In the genomic region with DNA sequence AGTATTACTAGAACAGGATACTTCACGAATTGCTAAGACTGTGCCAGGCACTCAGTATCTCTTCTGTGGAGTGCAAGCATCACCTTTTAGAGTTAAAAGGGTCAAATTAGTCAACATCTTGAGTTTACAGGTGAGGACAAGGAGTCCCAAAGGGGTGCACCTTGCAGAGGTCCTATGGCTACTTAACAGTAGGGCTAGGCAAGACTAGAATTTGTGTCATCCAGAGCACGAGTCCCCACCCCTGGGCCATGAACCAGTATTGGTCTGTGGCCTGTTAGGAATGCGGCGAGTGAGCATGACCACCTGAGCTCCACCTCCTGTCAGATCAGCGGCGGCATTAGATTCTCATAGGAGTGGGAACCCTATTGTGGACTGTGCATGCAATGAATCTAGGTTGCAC, we compare ENCODE assay signal across 12 cellular contexts. TPM values are rescaled to one million over a fixed set of nuclear protein-coding genes. Genes with fewer than 3 reads are reported as not detected.
DNase-seq lines count a peak whose midpoint lies in the region; ATAC-seq and TF ChIP-seq lines count a peak whose summit lies in the region.
"Had no signal": no experiment of that assay in that cellular context is flagged by ENCODE, and none has a peak within 500 bp of the region (broad histone marks: within the 10 kb centered on the region; RNA-seq: fewer than 3 reads in every experiment).

No MANE protein-coding gene starts in this region.

- H3K36me3 ChIP-seq in RWPE2 (ENCODE audit: low read depth) (no peaks in the 10 kb centered on the region), esophagus muscularis mucosa (no peaks in the 10 kb centered on the region)
- H3K36me3 ChIP-seq: BLaER1, cardiac muscle cell, WERI-Rb-1 had no signal

- H3K4me1 ChIP-seq in RWPE2 (ENCODE audit: insufficient read depth, poor library complexity, severe bottlenecking) = peaks cover 37% of the 10 kb centered on the region
- peaks cover 43 to 96% (median 93%) of the 10 kb centered on the region in 4 donors for H3K4me1 ChIP-seq in esophagus muscularis mucosa
- H3K4me1 ChIP-seq: BLaER1 had no signal

- no peak overlapping the region for H3K4me3 Mint-ChIP-seq in activated CD8-positive, alpha-beta T cell treated with anti-CD3 and anti-CD28 coated beads for 36 hours

- H3K27ac ChIP-seq in RWPE2 (ENCODE audit: poor library complexity, severe bottlenecking) = peak overlapping the region; percentile 99
- H3K27ac ChIP-seq in esophagus muscularis mucosa (replicated peaks in 1 of 4) = peak overlapping the region; percentile 94 to 100 (median 100)
- H3K27ac ChIP-seq: BLaER1, cardiac muscle cell, WERI-Rb-1 had no signal

- H3K36me3 Mint-ChIP-seq in activated CD8-positive, alpha-beta T cell treated with anti-CD3 and anti-CD28 coated beads for 36 hours (ENCODE audit: low read depth) = no peaks in the 10 kb centered on the region

- POLR2A ChIA-PET in activated CD8-positive, alpha-beta T cell treated with anti-CD3 and anti-CD28 coated beads for 36 hours (lab: Charles Lee) = interaction anchor here (0.6 kb wide), 2 partner anchors 20 to 130 kb away, joined by 3 to 6 read pairs; no protein-coding TSS in a partner anchor

- H3K27me3 Mint-ChIP-seq in activated CD8-positive, alpha-beta T cell treated with anti-CD3 and anti-CD28 coated beads for 36 hours = no peaks in the 10 kb centered on the region

- TF ChIP-seq CTCF in RWPE2 (IDR thresholded peaks at IDR 0.05; ENCODE audit: poor library complexity, severe bottlenecking) = no peak
- no peak for TF ChIP-seq CTCF in esophagus muscularis mucosa (IDR thresholded peaks at IDR 0.05)
- TF ChIP-seq CTCF in activated CD8-positive, alpha-beta T cell treated with anti-CD3 and anti-CD28 coated beads for 36 hours (IDR thresholded peaks at IDR 0.05) = no peak

- no peak for TF ChIP-seq EP300 in esophagus muscularis mucosa (IDR thresholded peaks at IDR 0.05)

- DNase-seq in A172 (ENCODE audit: low spot score) (peak; percentile 30), RWPE2 (ENCODE audit: low spot score) (no peak), esophagus muscularis mucosa (ENCODE audit: extremely low spot score) (no peak), renal cortical epithelial cell (ENCODE audit: low read depth) (peak; percentile 47), NK-92 (lab: John Stamatoyannopoulos, UW; ENCODE audit: unreplicated experiment) (no peak), iPS-NIHi7 (ENCODE audit: extremely low spot score) (no peak)
- no peak for DNase-seq in activated CD8-positive, alpha-beta T cell treated with anti-CD3 and anti-CD28 coated beads for 36 hours
- DNase-seq in activated CD4-positive, alpha-beta T cell treated with anti-CD3 and anti-CD28 coated beads, Interleukin-2, amount 50 U/mL, for 4 hours = no peak
- DNase-seq: NCI-H446 treated with DMSO at 0.1 percent for 48 hours, WERI-Rb-1 had no signal

- no peak overlapping the region for H3K4me3 ChIP-seq in RWPE2 (ENCODE audit: severe bottlenecking)
- H3K4me3 ChIP-seq in esophagus muscularis mucosa = peak overlapping the region in 1 of 4 donors; percentile 35
- H3K4me3 ChIP-seq: BLaER1, cardiac muscle cell had no signal

- no peaks in the 10 kb centered on the region for H3K9me3 ChIP-seq in RWPE2 (ENCODE audit: severe bottlenecking)
- no peaks in the 10 kb centered on the region for H3K9me3 ChIP-seq in esophagus muscularis mucosa
- H3K9me3 ChIP-seq: BLaER1 had no signal

- H3K27ac Mint-ChIP-seq in activated CD8-positive, alpha-beta T cell treated with anti-CD3 and anti-CD28 coated beads for 36 hours = no peak overlapping the region

- peaks cover 33% of the 10 kb centered on the region for H3K4me1 Mint-ChIP-seq in activated CD8-positive, alpha-beta T cell treated with anti-CD3 and anti-CD28 coated beads for 36 hours (ENCODE audit: low read depth)

- no peak for TF ChIP-seq POLR2A in esophagus muscularis mucosa (IDR thresholded peaks at IDR 0.05; ENCODE audit: low read depth)

- CTCF ChIA-PET in activated CD8-positive, alpha-beta T cell treated with anti-CD3 and anti-CD28 coated beads for 36 hours (lab: Charles Lee) = interaction anchor here (1.1 to 1.9 kb wide), 2 partner anchors 11 to 23 kb away, joined by 4 read pairs; no protein-coding TSS in a partner anchor

- 90% methylated on average over 6 of the region's 6 CpGs for WGBS in esophagus muscularis mucosa

- ATAC-seq in RWPE2 (ENCODE audit: low read depth) = no peak
- no peak for ATAC-seq in activated CD8-positive, alpha-beta T cell treated with anti-CD3 and anti-CD28 coated beads for 36 hours

- H3K9me3 Mint-ChIP-seq in activated CD8-positive, alpha-beta T cell treated with anti-CD3 and anti-CD28 coated beads for 36 hours = no peaks in the 10 kb centered on the region

- intact Hi-C loops in esophagus muscularis mucosa (cut with DNase I) = no loop called here
- intact Hi-C loops in activated CD8-positive, alpha-beta T cell treated with anti-CD3 and anti-CD28 coated beads for 36 hours (cut with micrococcal nuclease) = no loop called here

- no peaks in the 10 kb centered on the region for H3K27me3 ChIP-seq in RWPE2 (ENCODE audit: insufficient read depth, poor library complexity, severe bottlenecking)
- H3K27me3 ChIP-seq in esophagus muscularis mucosa = no peaks in the 10 kb centered on the region
- H3K27me3 ChIP-seq: BLaER1, cardiac muscle cell had no signal

RNA-seq across cellular contexts. Expression of gene DSTN, which starts 10.5 kb away (rescaled TPM):
- 445 and 560 TPM in 2 replicates for total RNA-seq in A172 (2014; rRNA removed; shearing (Covaris generic))
- 1,000 to 10,000 TPM; 2,370 to 3,630 (median 3,339) TPM for total RNA-seq in esophagus muscularis mucosa
- total RNA-seq in renal cortical epithelial cell = 297 and 433 TPM in 2 replicates
- total RNA-seq in activated CD8-positive, alpha-beta T cell treated with anti-CD3 and anti-CD28 coated beads for 36 hours = 10 to 100 TPM; 55.5 to 56.4 TPM

RNA-seq across cellular contexts. Expression of gene BFSP1, which starts 28.2 kb away (rescaled TPM):
- total RNA-seq in A172 (2014; rRNA removed; shearing (Covaris generic)) = 8.3 and 9.7 TPM in 2 replicates
- total RNA-seq in esophagus muscularis mucosa (1 to 10 TPM; 2.7 to 7.3 (median 6.4) TPM), renal cortical epithelial cell (2.3 and 7.5 TPM in 2 replicates)
- under 1 TPM; 0.18 TPM for total RNA-seq in activated CD8-positive, alpha-beta T cell treated with anti-CD3 and anti-CD28 coated beads for 36 hours

Comparison
In these comparisons a context has a peak if more than half of its experiments do, and no peak if none do; other contexts are left out.
1. DNase-seq: peak in A172 (single experiment) and renal cortical epithelial cell (single experiment); none in RWPE2 (single experiment), esophagus muscularis mucosa (single experiment), NK-92 (single experiment), iPS-NIHi7 (single experiment), activated CD8-positive, alpha-beta T cell treated with anti-CD3 and anti-CD28 coated beads for 36 hours (single experiment) and activated CD4-positive, alpha-beta T cell treated with anti-CD3 and anti-CD28 coated beads, Interleukin-2, amount 50 U/mL, for 4 hours (0 of 2).